ENCODE assay signal across 1 cellular context in the genomic region with DNA sequence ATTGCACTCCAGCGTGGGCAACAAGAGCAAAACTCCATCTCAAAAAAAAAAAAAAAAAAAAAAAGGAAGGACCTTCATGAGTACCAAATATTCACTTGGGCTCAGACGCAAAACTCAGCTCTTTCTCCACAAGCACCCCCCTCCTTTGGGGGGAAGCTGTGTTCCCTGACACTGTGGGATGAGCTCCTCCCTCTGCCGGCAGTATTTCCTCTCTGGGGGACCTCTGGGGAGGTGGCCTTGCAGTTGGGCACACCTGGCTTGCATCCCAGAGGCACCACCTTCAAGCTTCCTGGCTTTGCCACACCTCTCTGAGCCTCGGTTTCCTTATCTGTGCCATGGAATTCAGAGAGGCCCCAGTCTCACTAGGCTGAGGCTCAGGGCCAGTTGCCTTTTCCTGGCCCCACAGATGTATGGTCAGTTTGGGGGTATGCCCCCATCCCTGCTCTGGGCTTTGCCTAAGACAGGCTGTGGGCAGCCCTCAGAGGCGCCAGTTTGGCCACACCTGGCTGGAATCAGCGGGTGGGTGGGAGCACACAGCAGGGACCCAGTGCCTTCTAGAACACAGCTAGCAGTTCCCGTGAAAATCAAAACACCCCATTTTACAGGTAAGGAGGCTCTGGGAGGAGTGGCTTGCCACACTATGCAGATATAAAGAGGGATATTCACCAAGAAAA.
TF ChIP-seq lines count a peak whose summit lies in the region.

No MANE protein-coding gene starts in this region.

TF ChIP-seq in WTC11, 78 proteins besides CTCF, POLR2A, EP300 and RAD21 (continued from another document):
- TF ChIP-seq, protein P1, sequence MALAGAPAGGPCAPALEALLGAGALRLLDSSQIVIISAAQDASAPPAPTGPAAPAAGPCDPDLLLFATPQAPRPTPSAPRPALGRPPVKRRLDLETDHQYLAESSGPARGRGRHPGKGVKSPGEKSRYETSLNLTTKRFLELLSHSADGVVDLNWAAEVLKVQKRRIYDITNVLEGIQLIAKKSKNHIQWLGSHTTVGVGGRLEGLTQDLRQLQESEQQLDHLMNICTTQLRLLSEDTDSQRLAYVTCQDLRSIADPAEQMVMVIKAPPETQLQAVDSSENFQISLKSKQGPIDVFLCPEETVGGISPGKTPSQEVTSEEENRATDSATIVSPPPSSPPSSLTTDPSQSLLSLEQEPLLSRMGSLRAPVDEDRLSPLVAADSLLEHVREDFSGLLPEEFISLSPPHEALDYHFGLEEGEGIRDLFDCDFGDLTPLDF (CRISPR knock-in tag; IDR thresholded peaks at IDR 0.05): no peak
TF ChIP-seq in WTC11: peak in this region for 1.
